ENCODE assay signal across 1 cellular context in genomic region chr1:15848929-15849774, GRCh38.
TF ChIP-seq lines count a peak whose summit lies in the region.

No MANE protein-coding gene starts in this region.

TF ChIP-seq in GM12878, 131 proteins besides CTCF, POLR2A, EP300 and RAD21 (continued from another document and continues in another):
- no peak for TF ChIP-seq ZBTB4 (CRISPR knock-in tag; IDR thresholded peaks at IDR 0.05)
- TF ChIP-seq HDAC6 (IDR thresholded peaks at IDR 0.05; ENCODE audit: unreplicated experiment) = no peak
- no peak for TF ChIP-seq STAT1 (conservative IDR thresholded peaks at IDR 0.05)
- TF ChIP-seq SIX5 (IDR thresholded peaks at IDR 0.05; ENCODE audit: low read depth, low read length, severe bottlenecking) = no peak
- no peak for TF ChIP-seq PKNOX1 (IDR thresholded peaks at IDR 0.05)
- no peak for TF ChIP-seq NR2F1 (conservative IDR thresholded peaks at IDR 0.05)
- TF ChIP-seq FOXK2 (IDR thresholded peaks at IDR 0.05) = no peak
- no peak for TF ChIP-seq ZNF622 (IDR thresholded peaks at IDR 0.05)
- no peak for TF ChIP-seq TCF3 (IDR thresholded peaks at IDR 0.05; ENCODE audit: borderline replicate concordance, insufficient read depth, low read depth, low read length)
- TF ChIP-seq SP1 (IDR thresholded peaks at IDR 0.05; ENCODE audit: low read depth, low read length) = no peak
- peak; percentile 80 for TF ChIP-seq POLR2AphosphoS5 (IDR thresholded peaks at IDR 0.05; ENCODE audit: low read length)
- TF ChIP-seq HDAC2 (IDR thresholded peaks at IDR 0.05) = no peak
- peak; percentile 81 for TF ChIP-seq RELB (IDR thresholded peaks at IDR 0.05; ENCODE audit: low read depth)
- TF ChIP-seq ATF2 (IDR thresholded peaks at IDR 0.05; ENCODE audit: low read length) = no peak
- TF ChIP-seq SPI1 (IDR thresholded peaks at IDR 0.05; ENCODE audit: borderline replicate concordance, insufficient read depth, low read depth, low read length) = no peak
- TF ChIP-seq CBX5 (IDR thresholded peaks at IDR 0.05; ENCODE audit: low read depth) = no peak
- no peak for TF ChIP-seq IRF4 (IDR thresholded peaks at IDR 0.05; ENCODE audit: low read depth, low read length)
- TF ChIP-seq ZNF217 (IDR thresholded peaks at IDR 0.05) = no peak
- TF ChIP-seq NFIC (IDR thresholded peaks at IDR 0.05; ENCODE audit: low read depth, low read length) = 0 out of 2 replicates have a peak, but pooled peaks have one; percentile 14
- no peak for TF ChIP-seq ZNF24 (IDR thresholded peaks at IDR 0.05)
- TF ChIP-seq TBL1XR1 (IDR thresholded peaks at IDR 0.05; ENCODE audit: low read depth, low read length) = no peak; the same call in 1 of the 2 replicates
- no peak for TF ChIP-seq ATF3 (IDR thresholded peaks at IDR 0.05; ENCODE audit: borderline replicate concordance, extremely low read depth, low read depth, low read length)
- no peak for TF ChIP-seq SMAD1 (IDR thresholded peaks at IDR 0.05; ENCODE audit: low read depth, partially characterized antibody)
- TF ChIP-seq CHD4 (IDR thresholded peaks at IDR 0.05) = no peak
- no peak for TF ChIP-seq IRF3 (IDR thresholded peaks at IDR 0.05)
- TF ChIP-seq ZBTB40 (IDR thresholded peaks at IDR 0.05; ENCODE audit: borderline replicate concordance) = no peak
- no peak for TF ChIP-seq KAT2A (conservative IDR thresholded peaks at IDR 0.05; ENCODE audit: control insufficient read depth, low read depth, low read length)
- no peak; the same call in 1 of the 2 replicates for TF ChIP-seq PML (IDR thresholded peaks at IDR 0.05; ENCODE audit: low read length)
- TF ChIP-seq SREBF1 (IDR thresholded peaks at IDR 0.05; ENCODE audit: low read length) = no peak
- TF ChIP-seq ZNF687 (IDR thresholded peaks at IDR 0.05) = 0 out of 2 replicates have a peak, but pooled peaks have one; percentile 5
- TF ChIP-seq POLR2AphosphoS2 (IDR thresholded peaks at IDR 0.05; ENCODE audit: low read depth, low read length) = 0 out of 2 replicates have a peak, but pooled peaks have one; percentile 17
- TF ChIP-seq CHD1 (IDR thresholded peaks at IDR 0.05; ENCODE audit: low read depth, low read length) = no peak
- no peak for TF ChIP-seq TCF7 (IDR thresholded peaks at IDR 0.05; ENCODE audit: borderline replicate concordance)
- TF ChIP-seq DPF2 (IDR thresholded peaks at IDR 0.05) = 0 out of 2 replicates have a peak, but pooled peaks have one; percentile 33
- TF ChIP-seq MXI1 (IDR thresholded peaks at IDR 0.05; ENCODE audit: low read depth, low read length) = no peak
- no peak for TF ChIP-seq SREBF2 (IDR thresholded peaks at IDR 0.05; ENCODE audit: low read length)
- no peak for TF ChIP-seq SIN3A (IDR thresholded peaks at IDR 0.05; ENCODE audit: low read depth, low read length)
- TF ChIP-seq YBX1 (IDR thresholded peaks at IDR 0.05) = no peak
- no peak for TF ChIP-seq LARP7 (IDR thresholded peaks at IDR 0.05)
- no peak for TF ChIP-seq ZNF384 (IDR thresholded peaks at IDR 0.05; ENCODE audit: borderline replicate concordance, low read depth, low read length)
- TF ChIP-seq GATAD2B (conservative IDR thresholded peaks at IDR 0.05; ENCODE audit: low read depth) = peak; percentile 67; the same call in 1 of the 2 replicates
- TF ChIP-seq ELK1 (IDR thresholded peaks at IDR 0.05; ENCODE audit: low read depth, low read length) = no peak
- 0 out of 2 replicates have a peak, but pooled peaks have one; percentile 23 for TF ChIP-seq RCOR1 (conservative IDR thresholded peaks at IDR 0.05; ENCODE audit: low read depth, low read length)
- TF ChIP-seq POU2F2 (IDR thresholded peaks at IDR 0.05; ENCODE audit: borderline replicate concordance, low read depth, low read length) = no peak; the same call in 2 of the 3 replicates
- TF ChIP-seq NR2C2 (IDR thresholded peaks at IDR 0.05; ENCODE audit: borderline replicate concordance, control insufficient read depth, insufficient read length, low read depth) = no peak
- TF ChIP-seq IKZF2 (IDR thresholded peaks at IDR 0.05) = peak; percentile 88 to 91
- peak; percentile 95 for TF ChIP-seq IKZF1 (conservative IDR thresholded peaks at IDR 0.05)
- TF ChIP-seq KLF5 (IDR thresholded peaks at IDR 0.05; ENCODE audit: partially characterized antibody) = no peak
- no peak for TF ChIP-seq NRF1 (conservative IDR thresholded peaks at IDR 0.05; ENCODE audit: low read depth, low read length)
- TF ChIP-seq MTA2 (IDR thresholded peaks at IDR 0.05; ENCODE audit: low read depth) = no peak
